8 cellular contexts compared by ENCODE assay signal in the genomic region with DNA sequence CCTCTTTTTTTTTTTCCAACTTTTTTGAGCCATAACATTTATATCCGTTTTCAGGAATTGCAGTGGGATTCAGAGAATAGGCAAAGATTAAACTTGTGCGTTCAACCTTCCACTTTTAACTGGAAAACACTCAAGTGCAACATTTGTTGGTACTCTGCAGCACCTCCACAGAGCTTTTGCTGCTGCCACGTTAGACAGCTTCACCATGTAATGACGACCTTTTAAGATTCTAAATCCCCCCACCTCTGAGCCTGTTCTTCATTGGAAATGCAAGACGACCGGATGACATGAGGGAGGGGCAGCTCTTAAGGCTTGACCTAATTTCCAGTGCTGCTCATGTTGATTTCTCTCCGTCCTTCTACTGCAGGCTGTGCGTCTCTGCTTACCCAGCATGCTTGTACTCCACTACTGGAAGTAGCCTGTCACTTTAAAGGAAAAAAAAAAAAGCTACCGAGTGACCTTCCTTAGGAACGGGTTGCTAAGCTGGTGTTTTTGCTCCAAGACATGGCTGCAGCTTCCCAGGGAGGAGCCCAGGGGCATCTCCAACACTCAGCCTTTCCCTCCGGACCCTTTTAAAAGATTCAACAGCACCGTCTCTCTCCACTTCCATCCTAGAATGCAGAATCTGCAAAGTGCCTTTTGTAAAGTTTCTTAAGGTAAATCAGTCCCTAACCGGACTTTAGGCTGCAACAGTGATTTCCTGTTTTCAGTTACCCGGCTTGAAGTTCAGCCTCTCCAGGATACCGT. TPM values are rescaled to one million over a fixed set of nuclear protein-coding genes. Genes with fewer than 3 reads are reported as not detected.
DNase-seq lines count a peak whose midpoint lies in the region; ATAC-seq and TF ChIP-seq lines count a peak whose summit lies in the region.

Gene CC2D2A, plus strand, starts transcription at position 481 of the 747 bp plus-strand sequence. CDS start 6,051 bp downstream, outside the sequence.

- peak within 1 kb of the TSS; percentile 94 for H2AFZ ChIP-seq in mammary epithelial cell (ENCODE audit: low read depth, low read length)

- dilution Hi-C loops in mammary epithelial cell (cut with HindIII; ENCODE audit: low sequenced_read_pairs) = loop anchor here (25.0 kb wide), 1 partner anchor 232 kb away; no protein-coding TSS in a partner anchor

- H3K4me3 ChIP-seq in mammary epithelial cell (replicated peaks in 1 of 3; ENCODE audit: insufficient read depth in 1 of 3, low read depth in 2 of 3, low read length in 3 of 3) (peak within 1 kb of the TSS; percentile 41 to 53 (median 51)), skeletal muscle cell (ENCODE audit: low read depth, low read length) (peak within 1 kb of the TSS; percentile 53)

- no peak for TF ChIP-seq CTCF in mammary epithelial cell (conservative IDR thresholded peaks at IDR 0.05 in 1 of 2, IDR thresholded peaks at IDR 0.05 in 1 of 2; ENCODE audit: extremely low read depth in 1 of 2, insufficient read depth in 1 of 2, low read depth in 1 of 2, low read length in 2 of 2)

- BruUV-seq in mammary epithelial cell (replicated peaks; lab: Mats Ljungman, UMichigan) = no TSS peak

- no peak for ATAC-seq in GM21737 (IDR thresholded peaks at IDR 0.05; ENCODE audit: unreplicated experiment)
- no peak for ATAC-seq in GM18498 (IDR thresholded peaks at IDR 0.05; ENCODE audit: unreplicated experiment)

- intact Hi-C loops in mammary epithelial cell (cut with micrococcal nuclease) = no loop called here

- peaks cover 7% of the 10 kb centered on the region for H3K4me1 ChIP-seq in mammary epithelial cell (ENCODE audit: insufficient read depth, low read length)

- 3% methylated on average over 15 of the region's 15 CpGs for WGBS in mammary epithelial cell (ENCODE audit: low coverage, missing lambda C conversion rate)

- H3K4me2 ChIP-seq in mammary epithelial cell (ENCODE audit: insufficient read depth, low read depth, low read length) = peak within 1 kb of the TSS; percentile 80

- in situ Hi-C loops in mammary epithelial cell (cut with MboI; ENCODE audit: low sequenced_read_pairs in 2 of 2) = no loop called here

- DNase-seq in CD1c-positive myeloid dendritic cell (ENCODE audit: extremely low spot score) (peak; percentile 13), M059J (ENCODE audit: low read depth) (peak; percentile 64), mammary epithelial cell (peak; percentile 45), inferior parietal cortex (ENCODE audit: extremely low spot score) (peak; percentile 54), skeletal muscle cell (ENCODE audit: low read depth) (no peak), middle frontal gyrus (ENCODE audit: extremely low spot score, low spot score) (no peak)

- no peak within 1 kb of the TSS for H3K27ac ChIP-seq in mammary epithelial cell (ENCODE audit: insufficient read depth, low read depth, low read length)

- H3K79me2 ChIP-seq in mammary epithelial cell (ENCODE audit: insufficient read depth, low read length) = no peaks in the 10 kb centered on the region

- H3K27me3 ChIP-seq in mammary epithelial cell (ENCODE audit: insufficient read depth, low read length) = no peaks in the 10 kb centered on the region

- H3K9me3 ChIP-seq in mammary epithelial cell (replicated peaks; ENCODE audit: insufficient read depth, low read length) = no peaks in the 10 kb centered on the region

- H3K36me3 ChIP-seq in mammary epithelial cell (ENCODE audit: insufficient read depth, low read length) = no peaks in the 10 kb centered on the region

- CTCF ChIA-PET in mammary epithelial cell (lab: Charles Lee; ENCODE audit: low non-redundant PET) = interaction anchor here (0.5 to 0.6 kb wide), 3 partner anchors 205 to 720 kb away, joined by 3 to 9 read pairs (median 4); no protein-coding TSS in a partner anchor

- peak within 1 kb of the TSS; percentile 67 for H3K9ac ChIP-seq in mammary epithelial cell (ENCODE audit: insufficient read depth, low read length)

- H4K20me1 ChIP-seq in mammary epithelial cell (ENCODE audit: insufficient read depth, low read length) = no peaks in the 10 kb centered on the region

RNA-seq across cellular contexts. Expression of gene CC2D2A, which starts in this region (rescaled TPM):
- total RNA-seq in M059J (2014; rRNA removed; shearing (Covaris generic)) = 9.9 and 26.8 TPM in 2 replicates
- total RNA-seq in mammary epithelial cell = 10 to 100 TPM; 11.3 to 11.7 TPM
- 12.4 TPM for polyA plus RNA-seq in mammary epithelial cell
- polyA minus RNA-seq in mammary epithelial cell = 7.8 TPM

Comparison
In these comparisons a context has a peak if more than half of its experiments do, and no peak if none do; other contexts are left out.
1. DNase-seq: peak in CD1c-positive myeloid dendritic cell (single experiment), M059J (single experiment), mammary epithelial cell (single experiment) and inferior parietal cortex (single experiment); none in skeletal muscle cell (single experiment) and middle frontal gyrus (single experiment).